Comparison of ENCODE assay signal across 8 cellular contexts in genomic region chr2:160388464-160389263, GRCh38.
DNase-seq lines count a peak whose midpoint lies in the region; ATAC-seq, FAIRE-seq and TF ChIP-seq lines count a peak whose summit lies in the region.

No MANE protein-coding gene starts in this region.

- no peaks in the 10 kb centered on the region for H3K27me3 ChIP-seq in keratinocyte (ENCODE audit: control insufficient read depth, extremely low read depth, insufficient read depth, low read length)
- H3K27me3 ChIP-seq in PC-9 (ENCODE audit: insufficient read depth, low read depth): no peaks in the 10 kb centered on the region
- H3K27me3 ChIP-seq in BE2C: no peaks in the 10 kb centered on the region

- H3K27me3 Mint-ChIP-seq in CD14-positive monocyte (ENCODE audit: low read depth in 3 of 3): no peaks in the 10 kb centered on the region

- intact Hi-C loops in CD14-positive monocyte (cut with micrococcal nuclease): no loop called here
- intact Hi-C loops in PC-9 (cut with micrococcal nuclease; ENCODE audit: unreplicated experiment): no loop called here

- no TSS peak for BruUV-seq in PC-9 (replicated peaks; lab: Mats Ljungman, UMichigan)

- peak overlapping the region; percentile 86 to 96 (median 94) for H3K27ac Mint-ChIP-seq in CD14-positive monocyte

- POLR2A ChIA-PET in PC-9 (lab: Charles Lee; ENCODE audit: unreplicated experiment): no interaction called here

- H3K4me1 ChIP-seq in keratinocyte (ENCODE audit: control insufficient read depth, extremely low read depth, insufficient read depth, low read length): peaks cover 62% of the 10 kb centered on the region
- peaks cover 17% of the 10 kb centered on the region for H3K4me1 ChIP-seq in PC-9 (replicated peaks; ENCODE audit: insufficient read depth)
- H3K4me1 ChIP-seq in BE2C: peaks cover 4% of the 10 kb centered on the region; the same call in 1 of the 2 replicates

- peak; percentile 23 for FAIRE-seq in keratinocyte (lab: Jason Lieb, UNC)

- peaks cover 0 to 2% (median 0%) of the 10 kb centered on the region in 7 donors for H3K9me3 Mint-ChIP-seq in CD14-positive monocyte

- peak; percentile 76 for DNase-seq in CD14-positive monocyte (ENCODE audit: low spot score)
- DNase-seq in activated effector memory CD4-positive, alpha-beta T cell treated with anti-CD3 and anti-CD28 coated beads, Interleukin-2, amount 50 U/mL, for 16 hours: peak; percentile 69
- no peak for DNase-seq in keratinocyte (ENCODE audit: low read depth, low spot score)
- DNase-seq in stimulated activated naive CD8-positive, alpha-beta T cell treated with anti-CD3 and anti-CD28 coated beads, Interleukin-15, Interleukin-2, amounts not matched to agents 100 U/mL and 50 U/mL, for 24 hours: peak; percentile 38
- DNase-seq in SHP77 treated with DMSO at 0.1 percent for 48 hours (lab: John Stamatoyannopoulos, UW): no peak
- DNase-seq in PC-9: no peak
- no peak for DNase-seq in BE2C

- ATAC-seq in stimulated activated naive CD8-positive, alpha-beta T cell treated with anti-CD3 and anti-CD28 coated beads, Interleukin-15, Interleukin-2, amounts not matched to agents 100 U/mL and 50 U/mL, for 24 hours: peak; percentile 65

- TF ChIP-seq CTCF in CD14-positive monocyte (IDR thresholded peaks at IDR 0.05): no peak
- no peak for TF ChIP-seq CTCF in keratinocyte (optimal IDR thresholded peaks at IDR 0.05 in 1 of 3, IDR thresholded peaks at IDR 0.05 in 1 of 3, conservative IDR thresholded peaks at IDR 0.05 in 1 of 3; ENCODE audit: extremely low read depth in 1 of 3, insufficient read depth in 2 of 3, low read length in 3 of 3)
- no peak for TF ChIP-seq CTCF in PC-9 (conservative IDR thresholded peaks at IDR 0.05)
- no peak for TF ChIP-seq CTCF in BE2C (IDR thresholded peaks at IDR 0.05; ENCODE audit: low read depth, low read length)

- H3K4me1 Mint-ChIP-seq in CD14-positive monocyte: peaks cover 83% of the 10 kb centered on the region

- CTCF ChIA-PET in PC-9 (lab: Charles Lee): interaction anchor here (0.5 kb wide), 1 partner anchor 10 kb away, joined by 3 read pairs; no protein-coding TSS in a partner anchor

- peak overlapping the region; percentile 70 for H3K4me2 ChIP-seq in keratinocyte (ENCODE audit: control insufficient read depth, extremely low read depth, insufficient read depth, low read depth, low read length)
- H3K4me2 ChIP-seq in PC-9: no peak overlapping the region

- peaks cover 10 to 16% of the 10 kb centered on the region in 2 donors for H3K36me3 Mint-ChIP-seq in CD14-positive monocyte

- peaks cover 2% of the 10 kb centered on the region for H3K9me1 ChIP-seq in keratinocyte (ENCODE audit: control insufficient read depth, extremely low read depth, insufficient read depth, low read length)

- H3F3A ChIP-seq in PC-9 (ENCODE audit: insufficient read depth, low read depth): no peaks in the 10 kb centered on the region

- no peak overlapping the region for H3K4me3 ChIP-seq in keratinocyte (ENCODE audit: control insufficient read depth in 2 of 3, extremely low read depth in 1 of 3, insufficient read depth in 2 of 3, low read depth in 1 of 3, low read length in 3 of 3)
- H3K4me3 ChIP-seq in PC-9: no peak overlapping the region
- H3K4me3 ChIP-seq in BE2C (ENCODE audit: low read depth, low read length): no peak overlapping the region

- H3K36me3 ChIP-seq in KOPT-K1 (ENCODE audit: insufficient read depth, low read length) (no peaks in the 10 kb centered on the region), keratinocyte (ENCODE audit: control insufficient read depth in 2 of 2, extremely low read depth in 1 of 2, insufficient read depth in 2 of 2, low read length in 2 of 2) (no peaks in the 10 kb centered on the region), PC-9 (ENCODE audit: low read depth) (no peaks in the 10 kb centered on the region), BE2C (no peaks in the 10 kb centered on the region)

- H3K9me2 ChIP-seq in PC-9 (ENCODE audit: insufficient read depth): no peaks in the 10 kb centered on the region

- H3K9ac ChIP-seq in keratinocyte (ENCODE audit: control insufficient read depth, extremely low read depth, insufficient read depth, low read length): no peak overlapping the region

- no peaks in the 10 kb centered on the region for H4K20me1 ChIP-seq in keratinocyte (ENCODE audit: control insufficient read depth, extremely low read depth, insufficient read depth, low read length)
- peaks cover 11% of the 10 kb centered on the region for H4K20me1 ChIP-seq in PC-9 (ENCODE audit: insufficient read depth)

- H3K79me2 ChIP-seq in keratinocyte (ENCODE audit: control insufficient read depth, insufficient read depth, low read length): peaks cover 88% of the 10 kb centered on the region
- H3K79me2 ChIP-seq in PC-9 (ENCODE audit: low read depth): peaks cover 92% of the 10 kb centered on the region

- H2AFZ ChIP-seq in keratinocyte (ENCODE audit: control insufficient read depth, low read length) (no peak overlapping the region), PC-9 (no peak overlapping the region)

- peak overlapping the region; percentile 56 for H3K27ac ChIP-seq in KOPT-K1 (ENCODE audit: low read depth, low read length, poor library complexity, severe bottlenecking)
- peak overlapping the region; percentile 48 for H3K27ac ChIP-seq in keratinocyte (ENCODE audit: control insufficient read depth, insufficient read depth, low read length)
- H3K27ac ChIP-seq in PC-9: no peak overlapping the region

- H3K4me3 Mint-ChIP-seq in CD14-positive monocyte: peak overlapping the region; percentile 63 to 72

- H3K9me3 ChIP-seq in KOPT-K1 (ENCODE audit: insufficient read depth, low read length, poor library complexity, severe bottlenecking) (no peaks in the 10 kb centered on the region), keratinocyte (ENCODE audit: control insufficient read depth, low read depth, low read length) (no peaks in the 10 kb centered on the region), PC-9 (ENCODE audit: insufficient read depth, low read depth) (no peaks in the 10 kb centered on the region), BE2C (no peaks in the 10 kb centered on the region)

- dilution Hi-C loops in keratinocyte (cut with MboI; ENCODE audit: extremely low pct_ligation_motif_present, low sequenced_read_pairs): no loop called here

Comparison
In these comparisons a context has a peak if more than half of its experiments do, and no peak if none do; other contexts are left out.
1. DNase-seq: peak in CD14-positive monocyte (single experiment), activated effector memory CD4-positive, alpha-beta T cell treated with anti-CD3 and anti-CD28 coated beads, Interleukin-2, amount 50 U/mL, for 16 hours (single experiment) and stimulated activated naive CD8-positive, alpha-beta T cell treated with anti-CD3 and anti-CD28 coated beads, Interleukin-15, Interleukin-2, amounts not matched to agents 100 U/mL and 50 U/mL, for 24 hours (single experiment); none in keratinocyte (single experiment), SHP77 treated with DMSO at 0.1 percent for 48 hours (single experiment), PC-9 (0 of 2) and BE2C (single experiment).